In the genomic region with DNA sequence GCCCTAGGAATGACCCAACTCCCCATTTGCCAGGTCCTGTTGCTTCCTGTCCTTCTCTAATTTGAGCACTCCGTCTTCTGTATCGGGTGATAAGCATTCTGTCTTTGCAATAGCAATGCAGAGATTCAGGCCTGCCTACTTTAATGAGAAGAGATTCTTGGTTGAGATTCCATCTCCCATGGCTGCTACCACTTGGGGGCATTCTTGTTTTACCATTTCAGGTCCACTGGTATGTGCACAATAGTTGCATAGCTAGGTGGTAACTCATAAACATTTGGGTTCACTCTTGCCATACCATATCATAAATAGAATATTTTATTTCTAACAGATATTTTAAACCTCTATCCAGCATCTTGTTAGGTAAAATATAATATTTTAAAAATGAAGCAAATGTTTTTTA, we compare ENCODE assay signal across 12 cellular contexts. TPM values are rescaled to one million over a fixed set of nuclear protein-coding genes. Genes with fewer than 3 reads are reported as not detected.
DNase-seq lines count a peak whose midpoint lies in the region; ATAC-seq and TF ChIP-seq lines count a peak whose summit lies in the region.
"Had no signal": no experiment of that assay in that cellular context is flagged by ENCODE, and none has a peak within 500 bp of the region (broad histone marks: within the 10 kb centered on the region; RNA-seq: fewer than 3 reads in every experiment).

No MANE protein-coding gene starts in this region.

- no peak for DNase-seq in stimulated activated naive CD8-positive, alpha-beta T cell treated with anti-CD3 and anti-CD28 coated beads, Interleukin-15, amount 100 ng/mL, for 72 hours
- DNase-seq in stimulated activated naive CD8-positive, alpha-beta T cell treated with anti-CD3 and anti-CD28 coated beads, Interleukin-15, Interleukin-2, amounts not matched to agents 100 U/mL and 50 U/mL, for 24 hours, result no peak
- peak; percentile 3 for DNase-seq in MV-4-11 (lab: John Stamatoyannopoulos, UW)
- peak; percentile 66 for DNase-seq in epithelial cell of esophagus (ENCODE audit: low read depth)
- no peak for DNase-seq in glomerular visceral epithelial cell (ENCODE audit: extremely low spot score)
- DNase-seq in activated CD8-positive, alpha-beta memory T cell treated with anti-CD3 and anti-CD28 coated beads, Interleukin-2, amount 50 U/mL, for 4 hours, result no peak
- DNase-seq in suprapubic skin (ENCODE audit: low spot score in 2 of 2), result no peak
- DNase-seq: activated B cell treated with CpG ODN at 0.5 μM for 24 hours, activated gamma-delta T cell treated with Interleukin-2 at 50 U/mL for 16 hours, Calu3, dorsolateral prefrontal cortex had no signal

- H3K27me3 Mint-ChIP-seq in stimulated activated naive CD8-positive, alpha-beta T cell treated with anti-CD3 and anti-CD28 coated beads, Interleukin-15, amount 100 ng/mL, for 72 hours, result peaks cover 6% of the 10 kb centered on the region

- no peaks in the 10 kb centered on the region for H3K36me3 ChIP-seq in suprapubic skin

- no peaks in the 10 kb centered on the region for H3K9me3 Mint-ChIP-seq in stimulated activated naive CD8-positive, alpha-beta T cell treated with anti-CD3 and anti-CD28 coated beads, Interleukin-15, amount 100 ng/mL, for 72 hours
- H3K9me3 Mint-ChIP-seq: activated B cell treated with CpG ODN at 0.5 μM for 24 hours had no signal

- peak; percentile 56 for ATAC-seq in stimulated activated naive CD8-positive, alpha-beta T cell treated with anti-CD3 and anti-CD28 coated beads, Interleukin-15, amount 100 ng/mL, for 72 hours
- no peak for ATAC-seq in stimulated activated naive CD8-positive, alpha-beta T cell treated with anti-CD3 and anti-CD28 coated beads, Interleukin-15, Interleukin-2, amounts not matched to agents 100 U/mL and 50 U/mL, for 24 hours
- ATAC-seq in GM18520 (IDR thresholded peaks at IDR 0.05; ENCODE audit: unreplicated experiment), result no peak

- TF ChIP-seq EP300 in suprapubic skin (IDR thresholded peaks at IDR 0.05), result no peak

- no peak overlapping the region for H3K4me3 ChIP-seq in epithelial cell of esophagus (ENCODE audit: low read length)
- H3K4me3 ChIP-seq in suprapubic skin, result no peak overlapping the region
- H3K4me3 ChIP-seq: dorsolateral prefrontal cortex had no signal

- TF ChIP-seq POLR2A in suprapubic skin (IDR thresholded peaks at IDR 0.05), result no peak

- no peak overlapping the region for H3K4me3 Mint-ChIP-seq in stimulated activated naive CD8-positive, alpha-beta T cell treated with anti-CD3 and anti-CD28 coated beads, Interleukin-15, amount 100 ng/mL, for 72 hours
- H3K4me3 Mint-ChIP-seq: activated B cell treated with CpG ODN at 0.5 μM for 24 hours had no signal

- 88% methylated on average over 2 of the region's 2 CpGs for WGBS in suprapubic skin

- H3K4me1 ChIP-seq in suprapubic skin, result no peaks in the 10 kb centered on the region

- H3K27me3 ChIP-seq in suprapubic skin, result peaks cover 5% of the 10 kb centered on the region

- H3K4me1 Mint-ChIP-seq in stimulated activated naive CD8-positive, alpha-beta T cell treated with anti-CD3 and anti-CD28 coated beads, Interleukin-15, amount 100 ng/mL, for 72 hours, result no peaks in the 10 kb centered on the region
- H3K4me1 Mint-ChIP-seq: activated B cell treated with CpG ODN at 0.5 μM for 24 hours had no signal

- H3K27ac Mint-ChIP-seq in stimulated activated naive CD8-positive, alpha-beta T cell treated with anti-CD3 and anti-CD28 coated beads, Interleukin-15, amount 100 ng/mL, for 72 hours, result no peak overlapping the region
- H3K27ac Mint-ChIP-seq: activated B cell treated with CpG ODN at 0.5 μM for 24 hours had no signal

- no peak overlapping the region for H3K27ac ChIP-seq in suprapubic skin
- H3K27ac ChIP-seq: dorsolateral prefrontal cortex had no signal

- no peaks in the 10 kb centered on the region for H3K9me3 ChIP-seq in suprapubic skin

- peak; percentile 51 for TF ChIP-seq CTCF in epithelial cell of esophagus (IDR thresholded peaks at IDR 0.05; ENCODE audit: insufficient read depth, low read depth, low read length, missing control alignments)
- TF ChIP-seq CTCF in suprapubic skin (IDR thresholded peaks at IDR 0.05), result no peak

RNA-seq across cellular contexts. Expression of gene CALCB, which starts 34.4 kb away (rescaled TPM):
- under 1 TPM in 1 of 4 donors, not detected in 3; 0.48 TPM for total RNA-seq in suprapubic skin
- total RNA-seq: Calu3 had no signal

Comparison
In these comparisons a context has a peak if more than half of its experiments do, and no peak if none do; other contexts are left out.
1. DNase-seq: peak in MV-4-11 (single experiment) and epithelial cell of esophagus (single experiment); none in stimulated activated naive CD8-positive, alpha-beta T cell treated with anti-CD3 and anti-CD28 coated beads, Interleukin-15, amount 100 ng/mL, for 72 hours (0 of 2), stimulated activated naive CD8-positive, alpha-beta T cell treated with anti-CD3 and anti-CD28 coated beads, Interleukin-15, Interleukin-2, amounts not matched to agents 100 U/mL and 50 U/mL, for 24 hours (single experiment), glomerular visceral epithelial cell (single experiment), activated CD8-positive, alpha-beta memory T cell treated with anti-CD3 and anti-CD28 coated beads, Interleukin-2, amount 50 U/mL, for 4 hours (single experiment) and suprapubic skin (0 of 2).